ENCODE assay signal across 2 cellular contexts in genomic region chr1:212525479-212526110, GRCh38.
TF ChIP-seq lines count a peak whose summit lies in the region.

No MANE protein-coding gene starts in this region.

TF ChIP-seq in A549, 52 proteins besides CTCF, POLR2A, EP300 and RAD21 (continued from another document):
- TF ChIP-seq MAX (IDR thresholded peaks at IDR 0.05): no peak

TF ChIP-seq in HepG2, 621 proteins besides CTCF, POLR2A, EP300 and RAD21 (continued from another document):
- no peak for TF ChIP-seq ATF6 (CRISPR knock-in tag; conservative IDR thresholded peaks at IDR 0.05)
- TF ChIP-seq FLYWCH1 (CRISPR knock-in tag; IDR thresholded peaks at IDR 0.05): no peak
- no peak for TF ChIP-seq ZKSCAN5 (CRISPR knock-in tag; IDR thresholded peaks at IDR 0.05)
- TF ChIP-seq, protein P1, sequence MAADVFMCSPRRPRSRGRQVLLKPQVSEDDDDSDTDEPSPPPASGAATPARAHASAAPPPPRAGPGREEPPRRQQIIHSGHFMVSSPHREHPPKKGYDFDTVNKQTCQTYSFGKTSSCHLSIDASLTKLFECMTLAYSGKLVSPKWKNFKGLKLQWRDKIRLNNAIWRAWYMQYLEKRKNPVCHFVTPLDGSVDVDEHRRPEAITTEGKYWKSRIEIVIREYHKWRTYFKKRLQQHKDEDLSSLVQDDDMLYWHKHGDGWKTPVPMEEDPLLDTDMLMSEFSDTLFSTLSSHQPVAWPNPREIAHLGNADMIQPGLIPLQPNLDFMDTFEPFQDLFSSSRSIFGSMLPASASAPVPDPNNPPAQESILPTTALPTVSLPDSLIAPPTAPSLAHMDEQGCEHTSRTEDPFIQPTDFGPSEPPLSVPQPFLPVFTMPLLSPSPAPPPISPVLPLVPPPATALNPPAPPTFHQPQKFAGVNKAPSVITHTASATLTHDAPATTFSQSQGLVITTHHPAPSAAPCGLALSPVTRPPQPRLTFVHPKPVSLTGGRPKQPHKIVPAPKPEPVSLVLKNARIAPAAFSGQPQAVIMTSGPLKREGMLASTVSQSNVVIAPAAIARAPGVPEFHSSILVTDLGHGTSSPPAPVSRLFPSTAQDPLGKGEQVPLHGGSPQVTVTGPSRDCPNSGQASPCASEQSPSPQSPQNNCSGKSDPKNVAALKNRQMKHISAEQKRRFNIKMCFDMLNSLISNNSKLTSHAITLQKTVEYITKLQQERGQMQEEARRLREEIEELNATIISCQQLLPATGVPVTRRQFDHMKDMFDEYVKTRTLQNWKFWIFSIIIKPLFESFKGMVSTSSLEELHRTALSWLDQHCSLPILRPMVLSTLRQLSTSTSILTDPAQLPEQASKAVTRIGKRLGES (CRISPR knock-in tag; IDR thresholded peaks at IDR 0.05; ENCODE audit: borderline replicate concordance): no peak
- TF ChIP-seq ZNF547 (CRISPR knock-in tag; IDR thresholded peaks at IDR 0.05): no peak
- no peak for TF ChIP-seq YEATS4 (CRISPR knock-in tag; IDR thresholded peaks at IDR 0.05; ENCODE audit: borderline replicate concordance)
- TF ChIP-seq ZSCAN20 (CRISPR knock-in tag; IDR thresholded peaks at IDR 0.05; ENCODE audit: borderline replicate concordance): no peak
- no peak for TF ChIP-seq ELF3 (CRISPR knock-in tag; IDR thresholded peaks at IDR 0.05)
- TF ChIP-seq GPN1 (CRISPR knock-in tag; IDR thresholded peaks at IDR 0.05; ENCODE audit: borderline replicate concordance): no peak
- TF ChIP-seq, protein P2, sequence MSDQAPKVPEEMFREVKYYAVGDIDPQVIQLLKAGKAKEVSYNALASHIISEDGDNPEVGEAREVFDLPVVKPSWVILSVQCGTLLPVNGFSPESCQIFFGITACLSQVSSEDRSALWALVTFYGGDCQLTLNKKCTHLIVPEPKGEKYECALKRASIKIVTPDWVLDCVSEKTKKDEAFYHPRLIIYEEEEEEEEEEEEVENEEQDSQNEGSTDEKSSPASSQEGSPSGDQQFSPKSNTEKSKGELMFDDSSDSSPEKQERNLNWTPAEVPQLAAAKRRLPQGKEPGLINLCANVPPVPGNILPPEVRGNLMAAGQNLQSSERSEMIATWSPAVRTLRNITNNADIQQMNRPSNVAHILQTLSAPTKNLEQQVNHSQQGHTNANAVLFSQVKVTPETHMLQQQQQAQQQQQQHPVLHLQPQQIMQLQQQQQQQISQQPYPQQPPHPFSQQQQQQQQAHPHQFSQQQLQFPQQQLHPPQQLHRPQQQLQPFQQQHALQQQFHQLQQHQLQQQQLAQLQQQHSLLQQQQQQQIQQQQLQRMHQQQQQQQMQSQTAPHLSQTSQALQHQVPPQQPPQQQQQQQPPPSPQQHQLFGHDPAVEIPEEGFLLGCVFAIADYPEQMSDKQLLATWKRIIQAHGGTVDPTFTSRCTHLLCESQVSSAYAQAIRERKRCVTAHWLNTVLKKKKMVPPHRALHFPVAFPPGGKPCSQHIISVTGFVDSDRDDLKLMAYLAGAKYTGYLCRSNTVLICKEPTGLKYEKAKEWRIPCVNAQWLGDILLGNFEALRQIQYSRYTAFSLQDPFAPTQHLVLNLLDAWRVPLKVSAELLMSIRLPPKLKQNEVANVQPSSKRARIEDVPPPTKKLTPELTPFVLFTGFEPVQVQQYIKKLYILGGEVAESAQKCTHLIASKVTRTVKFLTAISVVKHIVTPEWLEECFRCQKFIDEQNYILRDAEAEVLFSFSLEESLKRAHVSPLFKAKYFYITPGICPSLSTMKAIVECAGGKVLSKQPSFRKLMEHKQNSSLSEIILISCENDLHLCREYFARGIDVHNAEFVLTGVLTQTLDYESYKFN (CRISPR knock-in tag; conservative IDR thresholded peaks at IDR 0.05): no peak
- TF ChIP-seq, protein P3, sequence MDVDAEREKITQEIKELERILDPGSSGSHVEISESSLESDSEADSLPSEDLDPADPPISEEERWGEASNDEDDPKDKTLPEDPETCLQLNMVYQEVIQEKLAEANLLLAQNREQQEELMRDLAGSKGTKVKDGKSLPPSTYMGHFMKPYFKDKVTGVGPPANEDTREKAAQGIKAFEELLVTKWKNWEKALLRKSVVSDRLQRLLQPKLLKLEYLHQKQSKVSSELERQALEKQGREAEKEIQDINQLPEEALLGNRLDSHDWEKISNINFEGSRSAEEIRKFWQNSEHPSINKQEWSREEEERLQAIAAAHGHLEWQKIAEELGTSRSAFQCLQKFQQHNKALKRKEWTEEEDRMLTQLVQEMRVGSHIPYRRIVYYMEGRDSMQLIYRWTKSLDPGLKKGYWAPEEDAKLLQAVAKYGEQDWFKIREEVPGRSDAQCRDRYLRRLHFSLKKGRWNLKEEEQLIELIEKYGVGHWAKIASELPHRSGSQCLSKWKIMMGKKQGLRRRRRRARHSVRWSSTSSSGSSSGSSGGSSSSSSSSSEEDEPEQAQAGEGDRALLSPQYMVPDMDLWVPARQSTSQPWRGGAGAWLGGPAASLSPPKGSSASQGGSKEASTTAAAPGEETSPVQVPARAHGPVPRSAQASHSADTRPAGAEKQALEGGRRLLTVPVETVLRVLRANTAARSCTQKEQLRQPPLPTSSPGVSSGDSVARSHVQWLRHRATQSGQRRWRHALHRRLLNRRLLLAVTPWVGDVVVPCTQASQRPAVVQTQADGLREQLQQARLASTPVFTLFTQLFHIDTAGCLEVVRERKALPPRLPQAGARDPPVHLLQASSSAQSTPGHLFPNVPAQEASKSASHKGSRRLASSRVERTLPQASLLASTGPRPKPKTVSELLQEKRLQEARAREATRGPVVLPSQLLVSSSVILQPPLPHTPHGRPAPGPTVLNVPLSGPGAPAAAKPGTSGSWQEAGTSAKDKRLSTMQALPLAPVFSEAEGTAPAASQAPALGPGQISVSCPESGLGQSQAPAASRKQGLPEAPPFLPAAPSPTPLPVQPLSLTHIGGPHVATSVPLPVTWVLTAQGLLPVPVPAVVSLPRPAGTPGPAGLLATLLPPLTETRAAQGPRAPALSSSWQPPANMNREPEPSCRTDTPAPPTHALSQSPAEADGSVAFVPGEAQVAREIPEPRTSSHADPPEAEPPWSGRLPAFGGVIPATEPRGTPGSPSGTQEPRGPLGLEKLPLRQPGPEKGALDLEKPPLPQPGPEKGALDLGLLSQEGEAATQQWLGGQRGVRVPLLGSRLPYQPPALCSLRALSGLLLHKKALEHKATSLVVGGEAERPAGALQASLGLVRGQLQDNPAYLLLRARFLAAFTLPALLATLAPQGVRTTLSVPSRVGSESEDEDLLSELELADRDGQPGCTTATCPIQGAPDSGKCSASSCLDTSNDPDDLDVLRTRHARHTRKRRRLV (CRISPR knock-in tag; IDR thresholded peaks at IDR 0.05): no peak
- no peak for TF ChIP-seq MYNN (CRISPR knock-in tag; IDR thresholded peaks at IDR 0.05; ENCODE audit: low read depth)
- TF ChIP-seq SNAPC2 (CRISPR knock-in tag; IDR thresholded peaks at IDR 0.05): no peak
- TF ChIP-seq HNRNPUL1 (IDR thresholded peaks at IDR 0.05; ENCODE audit: low read depth, low read length): no peak
- no peak for TF ChIP-seq FOSL2 (CRISPR knock-in tag; IDR thresholded peaks at IDR 0.05)
